1 cellular context compared by ENCODE assay signal in genomic region chr11:102346456-102346747, GRCh38.
A peak's percentile ranks its signal among the peaks of the same experiment; 100 is the strongest.
TF ChIP-seq lines count a peak whose summit lies in the region.

No MANE protein-coding gene starts in this region.

TF ChIP-seq in K562, 482 proteins besides CTCF, POLR2A, EP300 and RAD21:
- TF ChIP-seq ARID4B (CRISPR knock-in tag; IDR thresholded peaks at IDR 0.05) = no peak
- TF ChIP-seq ZNF316 (IDR thresholded peaks at IDR 0.05) = peak; percentile 44; the same call in 1 of the 2 replicates
- TF ChIP-seq GTF2E2 (tag; IDR thresholded peaks at IDR 0.05) = peak; percentile 33; the same call in 1 of the 2 replicates
- TF ChIP-seq C11orf30 (IDR thresholded peaks at IDR 0.05; ENCODE audit: low read depth) = 0 out of 2 replicates have a peak, but pooled peaks have one; percentile 30
- no peak for TF ChIP-seq SIN3B (IDR thresholded peaks at IDR 0.05; ENCODE audit: low read depth)
- no peak for TF ChIP-seq YBX1 (IDR thresholded peaks at IDR 0.05)
TF ChIP-seq in K562: peak in this region for 3.
